Comparison of ENCODE assay signal across 8 cellular contexts in the genomic region with DNA sequence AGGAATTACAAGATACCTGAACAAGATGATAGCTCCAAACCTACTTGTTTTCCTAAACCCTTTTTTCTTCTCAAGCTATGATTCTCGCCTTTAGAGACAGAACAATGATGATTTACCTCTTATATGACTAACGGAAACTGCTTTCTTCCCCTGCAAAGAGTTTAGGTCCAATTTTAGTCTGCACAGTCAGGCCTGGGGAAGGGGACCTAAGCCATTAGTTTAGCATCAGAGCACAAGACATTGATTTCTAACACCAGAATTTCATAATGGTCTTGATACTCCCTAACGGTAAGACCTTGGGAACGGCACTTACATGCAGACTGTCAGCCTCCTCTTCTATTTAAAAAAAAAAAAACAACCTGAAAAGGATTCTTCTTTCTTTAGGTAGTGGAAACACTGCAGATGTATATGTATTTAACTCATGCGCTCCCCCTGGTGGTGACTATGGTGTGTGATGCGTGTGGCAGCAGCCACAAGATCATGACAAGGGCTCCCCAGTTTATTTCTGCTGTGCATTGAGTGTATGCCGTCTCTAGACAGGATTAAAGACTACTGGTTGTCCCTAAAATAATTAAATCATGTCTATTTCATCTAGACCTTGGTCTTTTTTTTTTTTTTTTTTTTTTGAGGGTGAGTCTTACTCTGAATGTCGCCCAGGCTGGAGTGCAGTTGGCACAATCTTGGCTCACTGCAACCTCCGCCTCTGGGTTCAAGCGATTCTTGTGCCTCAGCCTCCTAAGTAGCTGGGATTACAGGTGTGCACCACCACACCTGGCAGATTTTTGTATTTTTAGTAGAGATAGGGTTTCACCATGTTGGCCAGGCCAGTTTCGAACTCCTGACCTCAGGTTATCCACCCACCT. TPM values are rescaled to one million over a fixed set of nuclear protein-coding genes. Genes with fewer than 3 reads are reported as not detected.
A peak's percentile ranks its signal among the peaks of the same experiment; 100 is the strongest.
DNase-seq lines count a peak whose midpoint lies in the region; ATAC-seq lines count a peak whose summit lies in the region.

No MANE protein-coding gene starts in this region.

- no peak for ATAC-seq in HG02852 (IDR thresholded peaks at IDR 0.05; ENCODE audit: unreplicated experiment)

- no peak overlapping the region for H3K4me3 ChIP-seq in NT2/D1 (ENCODE audit: insufficient read length, low read depth)

- H3K36me3 ChIP-seq in NT2/D1 (ENCODE audit: insufficient read depth, insufficient read length, low read length): peaks cover 5% of the 10 kb centered on the region

- DNase-seq in CMK (ENCODE audit: low read depth) (peak; percentile 59), HuH-7 (ENCODE audit: low spot score) (peak; percentile 87), NT2/D1 (ENCODE audit: low read depth, low spot score) (peak; percentile 86), epidermal melanocyte (ENCODE audit: insufficient read length, low spot score) (peak; percentile 97), mucosa of gallbladder (ENCODE audit: low spot score) (peak; percentile 89)
- peak; percentile 46 to 87 (median 80) for DNase-seq in activated CD8-positive, alpha-beta memory T cell treated with anti-CD3 and anti-CD28 coated beads for 48 hours (ENCODE audit: low read depth in 2 of 3, low spot score in 2 of 3)
- peak; percentile 74 to 90 for DNase-seq in stimulated activated CD8-positive, alpha-beta memory T cell treated with anti-CD3 and anti-CD28 coated beads, Interleukin-4, amount 100 ng/mL, for 4 hours (ENCODE audit: low read depth in 2 of 2, low spot score in 1 of 2)

- H3K9ac ChIP-seq in NT2/D1 (ENCODE audit: insufficient read length, low read depth): no peak overlapping the region

- no peaks in the 10 kb centered on the region for H3K27me3 ChIP-seq in NT2/D1 (ENCODE audit: insufficient read depth, insufficient read length)

- H3K9me3 ChIP-seq in NT2/D1 (ENCODE audit: insufficient read depth, low read length): no peaks in the 10 kb centered on the region

- H3K4me1 ChIP-seq in NT2/D1 (ENCODE audit: insufficient read depth, insufficient read length): peaks cover 4% of the 10 kb centered on the region

RNA-seq across cellular contexts. Expression of a gene that starts 37.3 kb away (rescaled TPM):
- 34.3 TPM for total RNA-seq in mucosa of gallbladder

RNA-seq across cellular contexts. Expression of a gene that starts 50.2 kb away (rescaled TPM):
- 52.6 TPM for total RNA-seq in mucosa of gallbladder

RNA-seq across cellular contexts. Expression of a gene that starts 57.2 kb away (rescaled TPM):
- 48.5 TPM for total RNA-seq in mucosa of gallbladder
